Comparison of ENCODE assay signal across 9 cellular contexts in the genomic region with DNA sequence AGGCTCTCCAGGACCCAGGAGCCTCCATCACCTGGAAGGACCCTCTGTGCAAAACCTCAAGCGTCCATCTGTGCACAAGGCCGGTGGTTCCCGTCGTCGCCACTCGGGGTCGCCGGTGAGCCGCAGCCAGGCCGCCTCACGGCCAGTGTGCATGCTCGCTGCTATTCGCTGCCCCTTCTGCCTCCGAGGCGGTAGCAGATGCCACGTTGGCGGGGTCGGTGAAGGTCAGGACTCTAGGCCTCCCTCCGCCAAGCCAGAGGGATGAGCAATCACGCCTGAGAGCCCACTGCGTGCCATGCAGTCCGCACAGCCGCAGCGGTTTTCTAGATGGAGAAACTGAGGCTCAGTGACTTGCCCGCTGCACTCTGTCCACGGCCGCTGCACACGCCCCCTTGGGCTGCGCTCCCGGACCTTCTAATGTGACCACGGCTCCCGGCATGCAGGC. TPM values are rescaled to one million over a fixed set of nuclear protein-coding genes. Genes with fewer than 3 reads are reported as not detected.
DNase-seq lines count a peak whose midpoint lies in the region; ATAC-seq, FAIRE-seq and TF ChIP-seq lines count a peak whose summit lies in the region.
"Had no signal": no experiment of that assay in that cellular context is flagged by ENCODE, and none has a peak within 500 bp of the region (broad histone marks: within the 10 kb centered on the region; RNA-seq: fewer than 3 reads in every experiment).

No MANE protein-coding gene starts in this region.

- peak; percentile 48 for FAIRE-seq in HTR-8/SVneo (lab: Jason Lieb, UNC)
- FAIRE-seq: H1 had no signal

- H3K4me1 Mint-ChIP-seq in activated naive CD8-positive, alpha-beta T cell treated with anti-CD3 and anti-CD28 coated beads, Interleukin-2, amount 50 U/mL, for 24 hours = no peaks in the 10 kb centered on the region
- no peaks in the 10 kb centered on the region for H3K4me1 Mint-ChIP-seq in T-helper 2 cell treated with Interferon-gamma antibody and Interleukin-4, amounts not matched to agents 5 μg/mL and 100 μg/mL, for 36 hours (ENCODE audit: low read depth)

- peak; percentile 84 for DNase-seq in D341Med (ENCODE audit: low spot score)
- peak; percentile 74 for DNase-seq in HTR-8/SVneo (ENCODE audit: insufficient read length, low spot score)
- peak; percentile 66 for DNase-seq in activated naive CD8-positive, alpha-beta T cell treated with anti-CD3 and anti-CD28 coated beads, Interleukin-2, amount 50 U/mL, for 24 hours
- no peak for DNase-seq in NAMALWA (ENCODE audit: low spot score)
- DNase-seq in T-helper 2 cell treated with Interferon-gamma antibody and Interleukin-4, amounts not matched to agents 5 μg/mL and 100 μg/mL, for 36 hours (ENCODE audit: low spot score) = no peak
- DNase-seq in NCI-H1930 (lab: John Stamatoyannopoulos, UW) = no peak

- H3K36me3 Mint-ChIP-seq in activated naive CD8-positive, alpha-beta T cell treated with anti-CD3 and anti-CD28 coated beads, Interleukin-2, amount 50 U/mL, for 24 hours (ENCODE audit: low read depth) = no peaks in the 10 kb centered on the region
- no peaks in the 10 kb centered on the region for H3K36me3 Mint-ChIP-seq in T-helper 2 cell treated with Interferon-gamma antibody and Interleukin-4, amounts not matched to agents 5 μg/mL and 100 μg/mL, for 36 hours (ENCODE audit: low read depth)

- H3K4me1 ChIP-seq in liver (ENCODE audit: control insufficient read depth in 4 of 4, insufficient read depth in 4 of 4, low read length in 3 of 4) = peaks cover 0 to 6% (median under 1%) of the 10 kb centered on the region in 4 donors

- H3K27me3 Mint-ChIP-seq in activated naive CD8-positive, alpha-beta T cell treated with anti-CD3 and anti-CD28 coated beads, Interleukin-2, amount 50 U/mL, for 24 hours = no peaks in the 10 kb centered on the region
- no peaks in the 10 kb centered on the region for H3K27me3 Mint-ChIP-seq in T-helper 2 cell treated with Interferon-gamma antibody and Interleukin-4, amounts not matched to agents 5 μg/mL and 100 μg/mL, for 36 hours (ENCODE audit: low read depth)

- no peak overlapping the region for H3K4me3 Mint-ChIP-seq in activated naive CD8-positive, alpha-beta T cell treated with anti-CD3 and anti-CD28 coated beads, Interleukin-2, amount 50 U/mL, for 24 hours
- H3K4me3 Mint-ChIP-seq in T-helper 2 cell treated with Interferon-gamma antibody and Interleukin-4, amounts not matched to agents 5 μg/mL and 100 μg/mL, for 36 hours = no peak overlapping the region

- no peaks in the 10 kb centered on the region for H3K36me3 ChIP-seq in liver (ENCODE audit: control insufficient read depth in 4 of 4, insufficient read depth in 3 of 4, low read depth in 1 of 4, low read length in 3 of 4)

- H3K9ac ChIP-seq in liver (ENCODE audit: low read depth in 1 of 2, low read length in 2 of 2) = no peak overlapping the region

- no peaks in the 10 kb centered on the region for H3K9me3 ChIP-seq in liver (ENCODE audit: control insufficient read depth in 4 of 4, low read length in 3 of 4)

- no peaks in the 10 kb centered on the region for H3K27me3 ChIP-seq in liver (ENCODE audit: control insufficient read depth in 4 of 4, insufficient read depth in 4 of 4, low read length in 3 of 4)

- H3K9me3 Mint-ChIP-seq in activated naive CD8-positive, alpha-beta T cell treated with anti-CD3 and anti-CD28 coated beads, Interleukin-2, amount 50 U/mL, for 24 hours = no peaks in the 10 kb centered on the region
- no peaks in the 10 kb centered on the region for H3K9me3 Mint-ChIP-seq in T-helper 2 cell treated with Interferon-gamma antibody and Interleukin-4, amounts not matched to agents 5 μg/mL and 100 μg/mL, for 36 hours

- 11% methylated on average over 32 of the region's 32 CpGs for WGBS in liver

- TF ChIP-seq CTCF in liver (IDR thresholded peaks at IDR 0.05; ENCODE audit: low read depth, low read length, missing input control) = peak; percentile 43

- no peak overlapping the region for H3K27ac ChIP-seq in liver (ENCODE audit: low read depth in 1 of 2, low read length in 2 of 2)

- no peak for ATAC-seq in activated naive CD8-positive, alpha-beta T cell treated with anti-CD3 and anti-CD28 coated beads, Interleukin-2, amount 50 U/mL, for 24 hours
- no peak for ATAC-seq in GM18907 (IDR thresholded peaks at IDR 0.05; ENCODE audit: unreplicated experiment)

- no peak overlapping the region for H3K4me3 ChIP-seq in liver (ENCODE audit: low read depth in 1 of 3, low read length in 3 of 3)

- H3K27ac Mint-ChIP-seq in activated naive CD8-positive, alpha-beta T cell treated with anti-CD3 and anti-CD28 coated beads, Interleukin-2, amount 50 U/mL, for 24 hours = no peak overlapping the region
- H3K27ac Mint-ChIP-seq in T-helper 2 cell treated with Interferon-gamma antibody and Interleukin-4, amounts not matched to agents 5 μg/mL and 100 μg/mL, for 36 hours = no peak overlapping the region

- peak; percentile 69 to 91 for TF ChIP-seq RAD21 in liver (IDR thresholded peaks at IDR 0.05)

TF ChIP-seq in liver, 16 proteins besides CTCF, POLR2A, EP300 and RAD21:
- no peak for TF ChIP-seq SP1 (IDR thresholded peaks at IDR 0.05)
- TF ChIP-seq JUND (IDR thresholded peaks at IDR 0.05) = no peak
- TF ChIP-seq FOXA2 (IDR thresholded peaks at IDR 0.05) = no peak
- TF ChIP-seq HNF4A (conservative IDR thresholded peaks at IDR 0.05) = no peak
- TF ChIP-seq TAF1 (conservative IDR thresholded peaks at IDR 0.05) = no peak
- TF ChIP-seq MAX (IDR thresholded peaks at IDR 0.05) = no peak
- no peak for TF ChIP-seq RXRA (IDR thresholded peaks at IDR 0.05)
- TF ChIP-seq REST (IDR thresholded peaks at IDR 0.05) = no peak

RNA-seq across cellular contexts. Expression of gene UPK3B, which starts 5.7 kb away (rescaled TPM):
- under 1 TPM; 0.33 to 0.42 TPM for total RNA-seq in liver
- polyA plus RNA-seq in liver = under 1 TPM; 0.08 to 0.38 TPM

RNA-seq across cellular contexts. Expression of gene SPDYE16, which starts 27.1 kb away (rescaled TPM):
- under 1 TPM; 0.17 to 0.28 TPM for total RNA-seq in liver
- under 1 TPM; 0.05 to 0.50 TPM for polyA plus RNA-seq in liver
- total RNA-seq: H1 had no signal
- polyA plus RNA-seq: H1 had no signal

RNA-seq across cellular contexts. Expression of gene DTX2, which starts 54.5 kb away (rescaled TPM):
- 1 to 10 TPM; 4.5 to 9.5 TPM for total RNA-seq in liver
- 1 to 10 TPM; 4.8 to 7.3 TPM for polyA plus RNA-seq in liver

Comparison
In these comparisons a context has a peak if more than half of its experiments do, and no peak if none do; other contexts are left out.
1. DNase-seq: peak in D341Med (single experiment), HTR-8/SVneo (single experiment) and activated naive CD8-positive, alpha-beta T cell treated with anti-CD3 and anti-CD28 coated beads, Interleukin-2, amount 50 U/mL, for 24 hours (single experiment); none in NAMALWA (single experiment), T-helper 2 cell treated with Interferon-gamma antibody and Interleukin-4, amounts not matched to agents 5 μg/mL and 100 μg/mL, for 36 hours (single experiment) and NCI-H1930 (0 of 2).